In genomic region chr14:35438910-35439713, GRCh38 we compare ENCODE assay signal across 8 cellular contexts. TPM values are rescaled to one million over a fixed set of nuclear protein-coding genes. Genes with fewer than 3 reads are reported as not detected.
A peak's percentile ranks its signal among the peaks of the same experiment; 100 is the strongest.
DNase-seq lines count a peak whose midpoint lies in the region; ATAC-seq and TF ChIP-seq lines count a peak whose summit lies in the region.

No MANE protein-coding gene starts in this region.

- no peaks in the 10 kb centered on the region for H3K9me3 Mint-ChIP-seq in stimulated activated naive CD8-positive, alpha-beta T cell treated with anti-CD3 and anti-CD28 coated beads, Interleukin-15, amount 100 ng/mL, for 72 hours
- peaks cover 2% of the 10 kb centered on the region for H3K9me3 Mint-ChIP-seq in activated naive CD8-positive, alpha-beta T cell treated with anti-CD3 and anti-CD28 coated beads for 36 hours

- no peaks in the 10 kb centered on the region for H3K27me3 Mint-ChIP-seq in stimulated activated naive CD8-positive, alpha-beta T cell treated with anti-CD3 and anti-CD28 coated beads, Interleukin-15, amount 100 ng/mL, for 72 hours
- H3K27me3 Mint-ChIP-seq in activated naive CD8-positive, alpha-beta T cell treated with anti-CD3 and anti-CD28 coated beads for 36 hours: no peaks in the 10 kb centered on the region

- H3K27me3 ChIP-seq in colonic mucosa: no peaks in the 10 kb centered on the region
- H3K27me3 ChIP-seq in tibial artery: no peaks in the 10 kb centered on the region

- DNase-seq in stimulated activated naive CD8-positive, alpha-beta T cell treated with anti-CD3 and anti-CD28 coated beads, Interleukin-15, amount 100 ng/mL, for 72 hours: no peak
- no peak for DNase-seq in stimulated activated naive CD8-positive, alpha-beta T cell treated with anti-CD3 and anti-CD28 coated beads, Interleukin-15, Interleukin-2, amounts not matched to agents 100 U/mL and 50 U/mL, for 24 hours
- DNase-seq in NCI-H2029 (lab: John Stamatoyannopoulos, UW): peak; percentile 69
- DNase-seq in colonic mucosa: no peak
- no peak for DNase-seq in central memory CD4-positive, alpha-beta T cell
- DNase-seq in tibial artery: no peak
- no peak for DNase-seq in activated naive CD8-positive, alpha-beta T cell treated with anti-CD3 and anti-CD28 coated beads for 36 hours

- H3K4me1 ChIP-seq in colonic mucosa: no peaks in the 10 kb centered on the region
- H3K4me1 ChIP-seq in tibial artery: no peaks in the 10 kb centered on the region

- H3K27ac ChIP-seq in colonic mucosa: no peak overlapping the region
- no peak overlapping the region for H3K27ac ChIP-seq in tibial artery

- no peak overlapping the region for H3K4me3 Mint-ChIP-seq in stimulated activated naive CD8-positive, alpha-beta T cell treated with anti-CD3 and anti-CD28 coated beads, Interleukin-15, amount 100 ng/mL, for 72 hours
- no peak overlapping the region for H3K4me3 Mint-ChIP-seq in activated naive CD8-positive, alpha-beta T cell treated with anti-CD3 and anti-CD28 coated beads for 36 hours

- intact Hi-C loops in colonic mucosa (cut with DNase I) (no loop called here), tibial artery (cut with DNase I; ENCODE audit: low total_unique reads) (no loop called here)

- H3K4me1 Mint-ChIP-seq in stimulated activated naive CD8-positive, alpha-beta T cell treated with anti-CD3 and anti-CD28 coated beads, Interleukin-15, amount 100 ng/mL, for 72 hours: peaks cover 7% of the 10 kb centered on the region
- H3K4me1 Mint-ChIP-seq in activated naive CD8-positive, alpha-beta T cell treated with anti-CD3 and anti-CD28 coated beads for 36 hours: peaks cover 6% of the 10 kb centered on the region

- H3K9me3 ChIP-seq in colonic mucosa (no peaks in the 10 kb centered on the region), tibial artery (no peaks in the 10 kb centered on the region)

- peak; percentile 26 for TF ChIP-seq CTCF in colonic mucosa (IDR thresholded peaks at IDR 0.05)
- no peak for TF ChIP-seq CTCF in tibial artery (IDR thresholded peaks at IDR 0.05)

- no peak overlapping the region for H3K9ac ChIP-seq in colonic mucosa (ENCODE audit: low read depth in 2 of 2, low read length in 2 of 2)

- no peak overlapping the region for H3K27ac Mint-ChIP-seq in stimulated activated naive CD8-positive, alpha-beta T cell treated with anti-CD3 and anti-CD28 coated beads, Interleukin-15, amount 100 ng/mL, for 72 hours
- no peak overlapping the region for H3K27ac Mint-ChIP-seq in activated naive CD8-positive, alpha-beta T cell treated with anti-CD3 and anti-CD28 coated beads for 36 hours

- no peaks in the 10 kb centered on the region for H3K36me3 Mint-ChIP-seq in activated naive CD8-positive, alpha-beta T cell treated with anti-CD3 and anti-CD28 coated beads for 36 hours

- H3K36me3 ChIP-seq in colonic mucosa (no peaks in the 10 kb centered on the region), tibial artery (no peaks in the 10 kb centered on the region)

- ATAC-seq in stimulated activated naive CD8-positive, alpha-beta T cell treated with anti-CD3 and anti-CD28 coated beads, Interleukin-15, amount 100 ng/mL, for 72 hours: peak; percentile 53
- no peak for ATAC-seq in stimulated activated naive CD8-positive, alpha-beta T cell treated with anti-CD3 and anti-CD28 coated beads, Interleukin-15, Interleukin-2, amounts not matched to agents 100 U/mL and 50 U/mL, for 24 hours
- ATAC-seq in GM21360 (IDR thresholded peaks at IDR 0.05; ENCODE audit: unreplicated experiment): no peak

- H3K4me3 ChIP-seq in colonic mucosa (no peak overlapping the region), tibial artery (no peak overlapping the region)

RNA-seq across cellular contexts. Expression of gene NFKBIA, which starts 34.6 kb away (rescaled TPM):
- total RNA-seq in colonic mucosa: 100 to 1,000 TPM in 1 of 2 donors, 10 to 100 TPM in 1; 78.2 to 125 TPM
- total RNA-seq in activated naive CD8-positive, alpha-beta T cell treated with anti-CD3 and anti-CD28 coated beads for 36 hours: 100 to 1,000 TPM; 395 to 400 TPM
